Comparison of ENCODE assay signal across 9 cellular contexts in the genomic region with DNA sequence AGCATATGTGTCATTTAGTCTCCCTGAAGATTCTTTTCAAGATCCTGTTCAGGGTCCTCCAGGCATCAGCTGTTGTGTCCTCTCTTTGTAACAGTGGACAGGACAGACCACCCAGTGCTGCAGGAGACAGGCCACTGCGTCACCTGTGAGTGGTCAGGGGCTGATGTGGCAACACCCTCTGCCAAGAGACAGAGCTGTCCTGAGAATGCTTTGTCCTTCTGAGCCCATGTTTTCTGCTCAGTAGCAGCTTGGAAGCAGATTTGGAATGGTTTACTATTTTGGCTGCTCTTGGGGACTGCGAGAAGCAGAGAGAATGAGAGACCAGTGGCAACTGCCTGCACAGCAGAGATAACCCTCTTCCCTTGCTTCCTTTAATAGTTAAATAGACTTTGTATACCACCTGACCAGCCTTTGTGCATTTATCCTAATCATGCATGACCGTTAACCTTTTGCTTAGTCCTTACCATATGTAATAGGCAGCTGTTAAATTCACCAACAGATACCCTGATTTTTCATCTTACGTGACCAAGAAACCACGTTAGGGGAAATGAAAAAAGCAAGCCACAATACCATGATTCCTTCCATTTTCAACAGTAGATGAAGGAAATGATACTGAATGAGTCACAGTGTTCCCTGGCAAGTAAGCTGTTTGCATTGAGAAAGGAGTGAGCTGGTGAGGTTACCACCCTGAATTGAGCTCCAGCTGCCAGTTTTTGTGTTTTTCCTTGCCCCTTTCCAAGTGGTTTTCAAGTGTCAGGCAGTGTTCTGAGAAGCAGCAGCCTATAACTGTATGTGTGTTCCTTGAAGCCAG. TPM values are rescaled to one million over a fixed set of nuclear protein-coding genes. Genes with fewer than 3 reads are reported as not detected.
DNase-seq lines count a peak whose midpoint lies in the region; ATAC-seq and TF ChIP-seq lines count a peak whose summit lies in the region.
"Had no signal": no experiment of that assay in that cellular context is flagged by ENCODE, and none has a peak within 500 bp of the region (broad histone marks: within the 10 kb centered on the region; RNA-seq: fewer than 3 reads in every experiment).

No MANE protein-coding gene starts in this region.

- H3K4me1 ChIP-seq in ACC112 (ENCODE audit: control insufficient read depth, insufficient read depth, low read length, unreplicated experiment) (peaks cover 23% of the 10 kb centered on the region), BE2C (peaks cover 10% of the 10 kb centered on the region)

- H3K27ac Mint-ChIP-seq in memory B cell (no peak overlapping the region), type B pancreatic cell (no peak overlapping the region)
- H3K27ac Mint-ChIP-seq: stimulated activated naive CD8-positive, alpha-beta T cell treated with anti-CD3 and anti-CD28 coated beads, Interleukin-15, Interleukin-2, amounts not matched to agents 100 ng/mL and 50 ng/mL, for 24 hours had no signal

- H3K27me3 Mint-ChIP-seq in memory B cell, result no peaks in the 10 kb centered on the region
- no peaks in the 10 kb centered on the region for H3K27me3 Mint-ChIP-seq in type B pancreatic cell
- H3K27me3 Mint-ChIP-seq: stimulated activated naive CD8-positive, alpha-beta T cell treated with anti-CD3 and anti-CD28 coated beads, Interleukin-15, Interleukin-2, amounts not matched to agents 100 ng/mL and 50 ng/mL, for 24 hours had no signal

- H3K4me1 Mint-ChIP-seq in memory B cell, result peaks cover 27% of the 10 kb centered on the region
- H3K4me1 Mint-ChIP-seq in type B pancreatic cell (ENCODE audit: unreplicated experiment), result no peaks in the 10 kb centered on the region

- H3K27me3 ChIP-seq in ACC112 (ENCODE audit: insufficient read depth, low read length) (no peaks in the 10 kb centered on the region), BE2C (no peaks in the 10 kb centered on the region)

- H3K4me3 Mint-ChIP-seq in memory B cell (no peak overlapping the region), type B pancreatic cell (no peak overlapping the region)
- H3K4me3 Mint-ChIP-seq: stimulated activated naive CD8-positive, alpha-beta T cell treated with anti-CD3 and anti-CD28 coated beads, Interleukin-15, Interleukin-2, amounts not matched to agents 100 ng/mL and 50 ng/mL, for 24 hours had no signal

- peak overlapping the region; percentile 46 for H3K27ac ChIP-seq in ACC112 (ENCODE audit: low read depth, low read length)

- no peaks in the 10 kb centered on the region for H3K36me3 ChIP-seq in ACC112 (ENCODE audit: insufficient read depth, low read length)
- H3K36me3 ChIP-seq in BE2C, result no peaks in the 10 kb centered on the region

- H3K4me3 ChIP-seq in ACC112 (ENCODE audit: low read depth, low read length), result no peak overlapping the region
- H3K4me3 ChIP-seq in BE2C (ENCODE audit: low read depth, low read length), result no peak overlapping the region

- H3K9me3 Mint-ChIP-seq in memory B cell (no peaks in the 10 kb centered on the region), type B pancreatic cell (no peaks in the 10 kb centered on the region)
- H3K9me3 Mint-ChIP-seq: stimulated activated naive CD8-positive, alpha-beta T cell treated with anti-CD3 and anti-CD28 coated beads, Interleukin-15, Interleukin-2, amounts not matched to agents 100 ng/mL and 50 ng/mL, for 24 hours had no signal

- H2AFZ ChIP-seq in ACC112 (ENCODE audit: low read length, unreplicated experiment), result peak overlapping the region; percentile 44

- no peak for TF ChIP-seq CTCF in BE2C (IDR thresholded peaks at IDR 0.05; ENCODE audit: low read depth, low read length)
- TF ChIP-seq CTCF in type B pancreatic cell (conservative IDR thresholded peaks at IDR 0.05), result no peak

- ATAC-seq in GM18502 (IDR thresholded peaks at IDR 0.05; ENCODE audit: poor library complexity, unreplicated experiment), result peak; percentile 97
- ATAC-seq in HG02763 (IDR thresholded peaks at IDR 0.05; ENCODE audit: unreplicated experiment), result peak; percentile 95
- peak; percentile 88 for ATAC-seq in memory B cell (ENCODE audit: low read depth)

- H3K9me3 ChIP-seq in BE2C, result no peaks in the 10 kb centered on the region

- H3K79me2 ChIP-seq in ACC112 (ENCODE audit: control insufficient read depth, insufficient read depth, low read length, unreplicated experiment), result no peaks in the 10 kb centered on the region

- no peaks in the 10 kb centered on the region for H3K36me3 Mint-ChIP-seq in memory B cell
- peaks cover 16% of the 10 kb centered on the region for H3K36me3 Mint-ChIP-seq in type B pancreatic cell

- DNase-seq in NCI-H187 (lab: John Stamatoyannopoulos, UW) (peak; percentile 40 to 61), brain pericyte (ENCODE audit: low read depth, low spot score) (peak; percentile 54), memory B cell (ENCODE audit: low spot score in 2 of 2) (peak in 1 of 2 donors; percentile 21), BE2C (no peak), type B pancreatic cell (ENCODE audit: extremely low spot score, unreplicated experiment) (no peak)

RNA-seq across cellular contexts. Expression of a gene that starts 35.5 kb away (rescaled TPM):
- 29.7 TPM for polyA plus RNA-seq in BE2C (2012; ENCODE audit: insufficient read depth, insufficient read length, low read depth)
- total RNA-seq in type B pancreatic cell (ENCODE audit: low replicate concordance), result 5.3 and 19.6 TPM in 2 replicates

Comparison
In these comparisons a context has a peak if more than half of its experiments do, and no peak if none do; other contexts are left out.
1. DNase-seq: peak in NCI-H187 (2 of 2) and brain pericyte (single experiment); none in BE2C (single experiment) and type B pancreatic cell (single experiment).
2. Peak in every context shown above with its lines, with median percentiles within 50 percentile points of each other: ATAC-seq.